14 cellular contexts compared by ENCODE assay signal in the genomic region with DNA sequence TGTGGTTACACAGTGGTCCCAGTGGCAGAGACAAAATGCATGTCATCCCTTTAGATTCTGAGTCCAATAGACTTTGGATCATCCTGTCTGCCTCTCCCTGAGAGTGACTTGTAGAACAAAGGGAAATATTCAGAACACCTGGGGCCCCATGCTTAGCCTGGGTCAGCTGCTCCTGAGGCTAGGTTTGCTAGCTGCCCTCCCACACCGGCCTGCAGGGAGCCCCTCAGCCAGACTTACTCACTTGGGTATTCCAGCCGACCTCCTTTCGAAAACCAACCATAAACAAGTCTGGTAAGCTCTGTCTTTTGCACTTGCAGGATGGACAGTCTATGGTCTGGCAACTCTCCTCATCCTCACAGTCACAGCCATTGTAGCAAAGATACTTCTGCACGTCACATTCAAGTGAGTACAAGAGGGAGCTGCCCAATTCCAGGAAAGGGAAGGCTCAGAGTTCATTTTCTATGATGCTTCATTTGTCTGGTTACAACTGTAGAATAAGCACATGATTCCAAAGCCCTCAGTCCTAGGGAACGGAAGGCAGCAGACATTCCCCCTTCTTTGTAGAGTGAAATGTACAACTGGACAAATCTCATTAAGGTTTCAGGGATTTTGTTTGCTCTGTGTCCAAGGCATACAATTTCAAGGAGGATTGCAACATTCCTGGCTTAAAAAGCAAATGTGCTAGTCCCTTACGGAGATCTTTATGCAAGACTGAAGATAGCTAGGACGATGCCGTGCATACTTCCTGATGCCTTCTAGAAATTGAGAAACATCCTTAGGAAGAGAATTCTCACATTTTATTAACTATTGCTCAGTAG.
DNase-seq lines count a peak whose midpoint lies in the region; ATAC-seq and TF ChIP-seq lines count a peak whose summit lies in the region.
"Had no signal": no experiment of that assay in that cellular context is flagged by ENCODE, and none has a peak within 500 bp of the region (broad histone marks: within the 10 kb centered on the region; RNA-seq: fewer than 3 reads in every experiment).

No MANE protein-coding gene starts in this region.

- DNase-seq in Right ventricle myocardium superior, result no peak
- no peak for DNase-seq in cardiac septum (ENCODE audit: low spot score)
- DNase-seq in foreskin fibroblast, result peak; percentile 52 to 54
- DNase-seq in omental fat pad (ENCODE audit: low spot score), result no peak
- no peak for DNase-seq in GF-D8 (lab: John Stamatoyannopoulos, UW)
- DNase-seq: activated CD4-positive, alpha-beta memory T cell treated with anti-CD3 and anti-CD28 coated beads, Interleukin-2, amount 10 ng/mL, durations not matched to agents 7 days and 5 days; activated gamma-delta T cell; effector CD8-positive, alpha-beta T cell; gastrocnemius medialis; NCI-H1694 treated with DMSO at 0.1 percent for 48 hours; NCI-H524 treated with DMSO at 0.1 percent for 48 hours had no signal

- H3K4me3 ChIP-seq in foreskin fibroblast (ENCODE audit: low read depth in 1 of 2, low read length in 2 of 2), result no peak overlapping the region
- H3K4me3 ChIP-seq: gastrocnemius medialis had no signal

- intact Hi-C loops in Right ventricle myocardium superior (cut with DNase I), result no loop called here
- intact Hi-C loops in cardiac septum (cut with DNase I), result no loop called here

- no peak for TF ChIP-seq CTCF in foreskin fibroblast (IDR thresholded peaks at IDR 0.05; ENCODE audit: low read depth, low read length)
- TF ChIP-seq CTCF in omental fat pad (IDR thresholded peaks at IDR 0.05), result no peak

- ATAC-seq in Right ventricle myocardium superior (ENCODE audit: poor library complexity) (peak; percentile 82), omental fat pad (ENCODE audit: low FRiP score) (peak; percentile 72), HG03571 (IDR thresholded peaks at IDR 0.05; ENCODE audit: unreplicated experiment) (no peak), HG02678 (IDR thresholded peaks at IDR 0.05; ENCODE audit: unreplicated experiment) (no peak), HG03432 (IDR thresholded peaks at IDR 0.05; ENCODE audit: unreplicated experiment) (no peak)

Comparison
In these comparisons a context has a peak if more than half of its experiments do, and no peak if none do; other contexts are left out.
1. ATAC-seq: peak in Right ventricle myocardium superior (single experiment) and omental fat pad (single experiment); none in HG03571 (single experiment), HG02678 (single experiment) and HG03432 (single experiment).
2. DNase-seq: peak in foreskin fibroblast (2 of 2); none in Right ventricle myocardium superior (single experiment), cardiac septum (single experiment), omental fat pad (single experiment) and GF-D8 (single experiment).